Comparison of ENCODE assay signal across 6 cellular contexts in the genomic region with DNA sequence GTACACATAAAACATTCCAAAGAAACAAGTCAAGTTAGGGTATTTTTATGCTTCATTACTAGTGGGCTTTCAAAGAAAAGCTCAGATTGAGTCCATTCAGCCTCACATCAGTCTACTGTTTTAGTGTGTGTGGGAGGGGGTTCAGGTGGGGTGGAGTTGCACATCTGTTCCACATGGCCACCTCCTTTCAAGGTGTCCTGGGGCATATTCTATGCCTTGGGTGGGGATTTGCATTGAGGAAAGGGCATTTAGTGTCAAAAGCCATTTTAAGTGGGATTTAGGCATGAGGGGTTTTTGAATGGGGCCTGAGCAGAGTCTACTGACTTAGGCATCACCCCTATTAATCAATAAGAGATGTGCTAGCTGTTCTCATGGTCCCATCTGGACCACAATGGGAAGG.
"Had no signal": no experiment of that assay in that cellular context is flagged by ENCODE, and none has a peak within 500 bp of the region (broad histone marks: within the 10 kb centered on the region; RNA-seq: fewer than 3 reads in every experiment).

No MANE protein-coding gene starts in this region.

- DNase-seq: H7, HFFc6, IMR-90 had no signal

- H3K4me3 Mint-ChIP-seq: GM23338, HFFc6 had no signal

- H3K4me1 ChIP-seq: HAP-1 had no signal

- H3K4me2 ChIP-seq: GM23338 had no signal

- H3K27ac Mint-ChIP-seq: GM23338, HFFc6 had no signal

- H3K9me3 Mint-ChIP-seq: GM23338 had no signal

- H3K36me3 ChIP-seq: HAP-1 had no signal

- H3K4me3 ChIP-seq: GM23338, HAP-1 had no signal

- H3K9me3 ChIP-seq: HAP-1 had no signal

- H2AFZ ChIP-seq: GM23338 had no signal

- ATAC-seq: GM23338, HCT116 had no signal
